8 cellular contexts compared by ENCODE assay signal in the genomic region with DNA sequence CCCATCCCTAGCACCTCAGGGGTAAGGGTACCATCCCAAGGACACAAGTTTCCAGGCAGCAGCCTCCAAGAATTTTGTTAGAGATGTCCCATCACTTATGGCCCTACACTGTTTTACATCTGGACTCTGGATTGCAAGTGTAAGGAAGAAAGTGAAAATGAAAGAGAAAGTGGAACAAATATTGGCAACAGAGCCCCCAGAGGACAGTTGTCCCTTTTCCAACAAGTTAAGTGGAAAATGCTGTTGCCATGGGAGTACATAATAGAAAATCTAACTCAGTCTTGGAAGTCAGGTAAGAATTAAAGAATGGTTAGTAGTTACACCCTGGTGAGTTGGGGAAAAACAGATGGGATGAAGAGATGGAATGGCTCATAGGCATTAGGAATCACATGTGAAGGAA. TPM values are rescaled to one million over a fixed set of nuclear protein-coding genes. Genes with fewer than 3 reads are reported as not detected.
DNase-seq lines count a peak whose midpoint lies in the region; ATAC-seq and TF ChIP-seq lines count a peak whose summit lies in the region.

No MANE protein-coding gene starts in this region.

- no peaks in the 10 kb centered on the region for H3K27me3 Mint-ChIP-seq in CD8-positive, alpha-beta memory T cell
- no peaks in the 10 kb centered on the region for H3K27me3 Mint-ChIP-seq in immature natural killer cell (ENCODE audit: low read depth in 3 of 3)

- H3K36me3 Mint-ChIP-seq in CD8-positive, alpha-beta memory T cell = peaks cover 25 to 66% (median 36%) of the 10 kb centered on the region in 3 donors
- H3K36me3 Mint-ChIP-seq in immature natural killer cell = peaks cover 37 to 52% (median 39%) of the 10 kb centered on the region in 3 donors

- no peak overlapping the region for H3K4me3 ChIP-seq in CD8-positive, alpha-beta memory T cell (ENCODE audit: low read length)

- H3K9me3 ChIP-seq in CD8-positive, alpha-beta memory T cell (ENCODE audit: low read length) = no peaks in the 10 kb centered on the region

- H3K4me1 ChIP-seq in CD8-positive, alpha-beta memory T cell (ENCODE audit: insufficient read depth, low read length) = peaks cover 5% of the 10 kb centered on the region

- peaks cover 0 to 2% (median 0%) of the 10 kb centered on the region in 5 donors for H3K9me3 Mint-ChIP-seq in CD8-positive, alpha-beta memory T cell
- no peaks in the 10 kb centered on the region for H3K9me3 Mint-ChIP-seq in immature natural killer cell

- H3K27me3 ChIP-seq in CD8-positive, alpha-beta memory T cell (ENCODE audit: insufficient read depth, low read length, poor library complexity, severe bottlenecking) = no peaks in the 10 kb centered on the region

- peak overlapping the region in 6 of 7 donors; percentile 26 to 74 (median 46) for H3K4me3 Mint-ChIP-seq in CD8-positive, alpha-beta memory T cell
- H3K4me3 Mint-ChIP-seq in immature natural killer cell = peak overlapping the region in 4 of 5 donors; percentile 21 to 56 (median 32)

- ATAC-seq in GM21423 (IDR thresholded peaks at IDR 0.05; ENCODE audit: unreplicated experiment) = peak; percentile 63
- peak; percentile 66 for ATAC-seq in SK-N-SH treated with all-trans-retinoic acid at 6 μM for 48 hours

- H3K27ac ChIP-seq in CD8-positive, alpha-beta memory T cell (ENCODE audit: low read depth, low read length) = no peak overlapping the region

- DNase-seq in CD8-positive, alpha-beta memory T cell = peak in 1 of 5 donors; percentile 9
- DNase-seq in immature natural killer cell (peak; percentile 9 to 22 (median 18)), cerebellar cortex (ENCODE audit: low spot score) (no peak), COLO829 (ENCODE audit: low spot score) (no peak), retina (no peak), ureter (ENCODE audit: low spot score) (no peak)

- CTCF ChIA-PET in CD8-positive, alpha-beta memory T cell (lab: Charles Lee) = interaction anchor here (0.9 kb wide), 1 partner anchor 50 kb away, joined by 4 read pairs; a partner anchor contains a TSS

- peaks cover 10 to 17% (median 15%) of the 10 kb centered on the region in 3 donors for H3K4me1 Mint-ChIP-seq in CD8-positive, alpha-beta memory T cell
- H3K4me1 Mint-ChIP-seq in immature natural killer cell = peaks cover 8 to 11% of the 10 kb centered on the region in 2 donors

- H3K36me3 ChIP-seq in CD8-positive, alpha-beta memory T cell (ENCODE audit: insufficient read depth, low read length) = peaks cover 9% of the 10 kb centered on the region

- POLR2A ChIA-PET in CD8-positive, alpha-beta memory T cell (lab: Charles Lee) = no interaction called here

- H3K27ac Mint-ChIP-seq in CD8-positive, alpha-beta memory T cell = peak overlapping the region in 6 of 8 donors; percentile 15 to 84 (median 19)
- peak overlapping the region; percentile 1 to 78 (median 39) for H3K27ac Mint-ChIP-seq in immature natural killer cell

TF ChIP-seq in SK-N-SH treated with all-trans-retinoic acid at 6 μM for 48 hours, 23 proteins besides CTCF, POLR2A, EP300 and RAD21:
- no peak for TF ChIP-seq ISL1 (CRISPR knock-in tag; IDR thresholded peaks at IDR 0.05)
- no peak for TF ChIP-seq BACH2 (CRISPR knock-in tag; IDR thresholded peaks at IDR 0.05; ENCODE audit: borderline replicate concordance)
- no peak for TF ChIP-seq ZNF70 (CRISPR knock-in tag; IDR thresholded peaks at IDR 0.05)
- no peak for TF ChIP-seq ZNF8 (CRISPR knock-in tag; IDR thresholded peaks at IDR 0.05)
- TF ChIP-seq ZNF565 (CRISPR knock-in tag; conservative IDR thresholded peaks at IDR 0.05; ENCODE audit: low read depth) = no peak
- no peak for TF ChIP-seq ZC3H10 (CRISPR knock-in tag; IDR thresholded peaks at IDR 0.05)
- no peak for TF ChIP-seq OSR1 (CRISPR knock-in tag; IDR thresholded peaks at IDR 0.05)
- no peak for TF ChIP-seq ZFP3 (CRISPR knock-in tag; IDR thresholded peaks at IDR 0.05)
- TF ChIP-seq, protein P1, sequence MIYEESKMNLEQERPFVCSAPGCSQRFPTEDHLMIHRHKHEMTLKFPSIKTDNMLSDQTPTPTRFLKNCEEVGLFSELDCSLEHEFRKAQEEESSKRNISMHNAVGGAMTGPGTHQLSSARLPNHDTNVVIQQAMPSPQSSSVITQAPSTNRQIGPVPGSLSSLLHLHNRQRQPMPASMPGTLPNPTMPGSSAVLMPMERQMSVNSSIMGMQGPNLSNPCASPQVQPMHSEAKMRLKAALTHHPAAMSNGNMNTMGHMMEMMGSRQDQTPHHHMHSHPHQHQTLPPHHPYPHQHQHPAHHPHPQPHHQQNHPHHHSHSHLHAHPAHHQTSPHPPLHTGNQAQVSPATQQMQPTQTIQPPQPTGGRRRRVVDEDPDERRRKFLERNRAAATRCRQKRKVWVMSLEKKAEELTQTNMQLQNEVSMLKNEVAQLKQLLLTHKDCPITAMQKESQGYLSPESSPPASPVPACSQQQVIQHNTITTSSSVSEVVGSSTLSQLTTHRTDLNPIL (CRISPR knock-in tag; IDR thresholded peaks at IDR 0.05; ENCODE audit: low read depth) = no peak
- no peak for TF ChIP-seq GLIS3 (CRISPR knock-in tag; IDR thresholded peaks at IDR 0.05)
- TF ChIP-seq ARNTL (CRISPR knock-in tag; IDR thresholded peaks at IDR 0.05; ENCODE audit: borderline replicate concordance, low read depth) = no peak
- TF ChIP-seq, protein P2, sequence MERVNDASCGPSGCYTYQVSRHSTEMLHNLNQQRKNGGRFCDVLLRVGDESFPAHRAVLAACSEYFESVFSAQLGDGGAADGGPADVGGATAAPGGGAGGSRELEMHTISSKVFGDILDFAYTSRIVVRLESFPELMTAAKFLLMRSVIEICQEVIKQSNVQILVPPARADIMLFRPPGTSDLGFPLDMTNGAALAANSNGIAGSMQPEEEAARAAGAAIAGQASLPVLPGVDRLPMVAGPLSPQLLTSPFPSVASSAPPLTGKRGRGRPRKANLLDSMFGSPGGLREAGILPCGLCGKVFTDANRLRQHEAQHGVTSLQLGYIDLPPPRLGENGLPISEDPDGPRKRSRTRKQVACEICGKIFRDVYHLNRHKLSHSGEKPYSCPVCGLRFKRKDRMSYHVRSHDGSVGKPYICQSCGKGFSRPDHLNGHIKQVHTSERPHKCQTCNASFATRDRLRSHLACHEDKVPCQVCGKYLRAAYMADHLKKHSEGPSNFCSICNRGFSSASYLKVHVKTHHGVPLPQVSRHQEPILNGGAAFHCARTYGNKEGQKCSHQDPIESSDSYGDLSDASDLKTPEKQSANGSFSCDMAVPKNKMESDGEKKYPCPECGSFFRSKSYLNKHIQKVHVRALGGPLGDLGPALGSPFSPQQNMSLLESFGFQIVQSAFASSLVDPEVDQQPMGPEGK (CRISPR knock-in tag; IDR thresholded peaks at IDR 0.05; ENCODE audit: borderline replicate concordance) = no peak
- TF ChIP-seq, protein P3, sequence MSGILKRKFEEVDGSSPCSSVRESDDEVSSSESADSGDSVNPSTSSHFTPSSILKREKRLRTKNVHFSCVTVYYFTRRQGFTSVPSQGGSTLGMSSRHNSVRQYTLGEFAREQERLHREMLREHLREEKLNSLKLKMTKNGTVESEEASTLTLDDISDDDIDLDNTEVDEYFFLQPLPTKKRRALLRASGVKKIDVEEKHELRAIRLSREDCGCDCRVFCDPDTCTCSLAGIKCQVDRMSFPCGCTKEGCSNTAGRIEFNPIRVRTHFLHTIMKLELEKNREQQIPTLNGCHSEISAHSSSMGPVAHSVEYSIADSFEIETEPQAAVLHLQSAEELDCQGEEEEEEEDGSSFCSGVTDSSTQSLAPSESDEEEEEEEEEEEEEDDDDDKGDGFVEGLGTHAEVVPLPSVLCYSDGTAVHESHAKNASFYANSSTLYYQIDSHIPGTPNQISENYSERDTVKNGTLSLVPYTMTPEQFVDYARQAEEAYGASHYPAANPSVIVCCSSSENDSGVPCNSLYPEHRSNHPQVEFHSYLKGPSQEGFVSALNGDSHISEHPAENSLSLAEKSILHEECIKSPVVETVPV (CRISPR knock-in tag; IDR thresholded peaks at IDR 0.05) = no peak
TF ChIP-seq in SK-N-SH treated with all-trans-retinoic acid at 6 μM for 48 hours: peak in this region for 0.

RNA-seq across cellular contexts. Expression of a gene that starts 50.6 kb away (rescaled TPM):
- 10 to 100 TPM; 19.2 to 21.8 TPM for total RNA-seq in CD8-positive, alpha-beta memory T cell
- polyA plus RNA-seq in CD8-positive, alpha-beta memory T cell = 8.6 TPM
- polyA plus RNA-seq in immature natural killer cell = 1 to 10 TPM; 4.3 to 8.8 (median 7.8) TPM
- 26.4 TPM for total RNA-seq in ureter

Comparison
In these comparisons a context has a peak if more than half of its experiments do, and no peak if none do; other contexts are left out.
1. DNase-seq: peak in immature natural killer cell (3 of 3); none in cerebellar cortex (single experiment), COLO829 (single experiment), retina (single experiment) and ureter (single experiment).